Comparison of ENCODE assay signal across 22 cellular contexts in the genomic region with DNA sequence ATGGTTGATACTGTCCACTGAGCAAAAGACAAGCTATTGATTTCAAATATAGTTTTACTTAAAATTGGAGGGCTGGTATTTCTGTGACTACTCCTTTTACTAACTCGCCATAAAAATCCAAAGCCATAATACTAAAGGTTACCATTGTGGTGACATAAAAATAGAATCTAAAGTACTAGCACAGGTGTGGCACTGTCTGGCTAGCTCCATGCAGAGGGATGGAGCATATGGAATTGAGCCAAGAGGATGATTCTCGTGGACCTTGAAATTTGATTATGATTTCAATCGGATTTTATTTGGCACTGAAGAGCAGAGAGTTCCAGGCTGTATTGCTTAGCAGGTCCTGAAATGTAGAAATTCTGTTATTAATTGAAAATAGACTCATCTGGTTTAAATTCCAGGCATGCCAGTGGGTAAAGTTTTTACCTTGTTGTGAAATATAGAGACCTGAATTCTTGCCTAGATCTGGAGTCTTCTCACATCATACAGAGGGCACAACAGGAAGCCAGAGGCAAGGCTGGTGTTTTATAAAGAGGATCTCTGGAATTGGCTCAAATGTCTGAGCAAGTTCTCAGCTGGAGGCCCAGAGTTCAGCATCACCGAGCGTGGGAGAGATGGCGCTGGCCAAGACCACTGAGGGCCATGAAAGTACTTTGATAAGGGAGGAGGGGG. TPM values are rescaled to one million over a fixed set of nuclear protein-coding genes. Genes with fewer than 3 reads are reported as not detected.
DNase-seq lines count a peak whose midpoint lies in the region; ATAC-seq and TF ChIP-seq lines count a peak whose summit lies in the region.
"Had no signal": no experiment of that assay in that cellular context is flagged by ENCODE, and none has a peak within 500 bp of the region (broad histone marks: within the 10 kb centered on the region; RNA-seq: fewer than 3 reads in every experiment).

No MANE protein-coding gene starts in this region.

- peak overlapping the region; percentile 13 for H3K27ac Mint-ChIP-seq in chondrocyte (ENCODE audit: unreplicated experiment)
- H3K27ac Mint-ChIP-seq in activated CD8-positive, alpha-beta T cell treated with anti-CD3 and anti-CD28 coated beads, Interleukin-2, amount 10 ng/mL, durations not matched to agents 7 days and 5 days = no peak overlapping the region
- H3K27ac Mint-ChIP-seq: memory B cell had no signal

- H3K4me3 ChIP-seq in AG10803 (ENCODE audit: low read length) (no peak overlapping the region), muscle layer of colon (ENCODE audit: low read depth in 1 of 2, low read length in 2 of 2) (no peak overlapping the region)
- H3K4me3 ChIP-seq: ascending aorta, uterus had no signal

- peaks cover 14% of the 10 kb centered on the region for H3K27me3 Mint-ChIP-seq in chondrocyte (ENCODE audit: low read depth)
- peaks cover 4% of the 10 kb centered on the region for H3K27me3 Mint-ChIP-seq in activated CD8-positive, alpha-beta T cell treated with anti-CD3 and anti-CD28 coated beads, Interleukin-2, amount 10 ng/mL, durations not matched to agents 7 days and 5 days (ENCODE audit: low read depth)
- H3K27me3 Mint-ChIP-seq: stimulated activated naive CD8-positive, alpha-beta T cell treated with anti-CD3 and anti-CD28 coated beads, Interleukin-15, amount 100 ng/mL, for 72 hours had no signal

- no peaks in the 10 kb centered on the region for H3K27me3 ChIP-seq in muscle layer of colon (ENCODE audit: control insufficient read depth in 1 of 2, insufficient read depth in 2 of 2, low read length in 2 of 2)
- H3K27me3 ChIP-seq: ascending aorta, uterus had no signal

- CTCF ChIA-PET in activated CD8-positive, alpha-beta T cell treated with anti-CD3 and anti-CD28 coated beads, Interleukin-2, amount 10 ng/mL, durations not matched to agents 7 days and 5 days (lab: Charles Lee) = interaction anchor here (1.2 kb wide), 1 partner anchor 14 kb away, joined by 4 read pairs; no protein-coding TSS in a partner anchor

- H3K9me3 Mint-ChIP-seq in chondrocyte (ENCODE audit: low read depth) = no peaks in the 10 kb centered on the region
- H3K9me3 Mint-ChIP-seq in activated CD8-positive, alpha-beta T cell treated with anti-CD3 and anti-CD28 coated beads, Interleukin-2, amount 10 ng/mL, durations not matched to agents 7 days and 5 days (ENCODE audit: insufficient read depth) = no peaks in the 10 kb centered on the region
- H3K9me3 Mint-ChIP-seq: memory B cell; stimulated activated naive CD8-positive, alpha-beta T cell treated with anti-CD3 and anti-CD28 coated beads, Interleukin-15, amount 100 ng/mL, for 72 hours had no signal

- peaks cover 20% of the 10 kb centered on the region for H3K4me1 Mint-ChIP-seq in chondrocyte (ENCODE audit: low read depth)
- H3K4me1 Mint-ChIP-seq in activated CD8-positive, alpha-beta T cell treated with anti-CD3 and anti-CD28 coated beads, Interleukin-2, amount 10 ng/mL, durations not matched to agents 7 days and 5 days (ENCODE audit: low read depth) = peaks cover 43% of the 10 kb centered on the region

- DNase-seq in AG10803 (ENCODE audit: low read depth) (peak; percentile 81), HT1080 (ENCODE audit: low read depth) (peak; percentile 24), chondrocyte (ENCODE audit: low spot score) (no peak), A172 (ENCODE audit: low spot score) (no peak)
- no peak for DNase-seq in activated CD8-positive, alpha-beta memory T cell treated with anti-CD3 and anti-CD28 coated beads, Interleukin-2, amount 50 U/mL, for 48 hours
- DNase-seq in activated CD8-positive, alpha-beta T cell treated with anti-CD3 and anti-CD28 coated beads, Interleukin-2, amount 10 ng/mL, durations not matched to agents 7 days and 5 days = no peak
- DNase-seq: activated CD8-positive, alpha-beta memory T cell treated with anti-CD3 and anti-CD28 coated beads, Interleukin-2, amount 50 U/mL, for 4 hours; activated naive CD4-positive, alpha-beta T cell; Calu3; glutamatergic neuron; NCI-H2029 treated with DMSO at 0.1 percent for 48 hours; NCI-H526; retina; stimulated activated naive CD8-positive, alpha-beta T cell treated with anti-CD3 and anti-CD28 coated beads, Interleukin-15, amount 100 ng/mL, for 72 hours; T1000; uterus had no signal

- TF ChIP-seq CTCF in AG10803 (conservative IDR thresholded peaks at IDR 0.05; ENCODE audit: low read length) = no peak
- no peak for TF ChIP-seq CTCF in chondrocyte (IDR thresholded peaks at IDR 0.05)

- peak overlapping the region; percentile 14 for H3K27ac ChIP-seq in muscle layer of colon (ENCODE audit: low read depth, low read length)
- H3K27ac ChIP-seq: ascending aorta, uterus had no signal

- POLR2A ChIA-PET in activated CD8-positive, alpha-beta T cell treated with anti-CD3 and anti-CD28 coated beads, Interleukin-2, amount 10 ng/mL, durations not matched to agents 7 days and 5 days (lab: Charles Lee) = no interaction called here

- H3K4me1 ChIP-seq in muscle layer of colon (ENCODE audit: insufficient read depth, low read length) = peaks cover 32% of the 10 kb centered on the region
- H3K4me1 ChIP-seq: ascending aorta, uterus had no signal

- H3K9ac ChIP-seq in muscle layer of colon (ENCODE audit: low read length) = no peak overlapping the region

- H3K4me3 Mint-ChIP-seq in chondrocyte (ENCODE audit: unreplicated experiment) = no peak overlapping the region
- no peak overlapping the region for H3K4me3 Mint-ChIP-seq in activated CD8-positive, alpha-beta T cell treated with anti-CD3 and anti-CD28 coated beads, Interleukin-2, amount 10 ng/mL, durations not matched to agents 7 days and 5 days
- H3K4me3 Mint-ChIP-seq: memory B cell; stimulated activated naive CD8-positive, alpha-beta T cell treated with anti-CD3 and anti-CD28 coated beads, Interleukin-15, amount 100 ng/mL, for 72 hours had no signal

- no peaks in the 10 kb centered on the region for H3K9me3 ChIP-seq in muscle layer of colon (ENCODE audit: low read length)
- H3K9me3 ChIP-seq: ascending aorta, uterus had no signal

- ATAC-seq in HG03378 (IDR thresholded peaks at IDR 0.05; ENCODE audit: unreplicated experiment) = no peak
- no peak for ATAC-seq in activated CD8-positive, alpha-beta T cell treated with anti-CD3 and anti-CD28 coated beads, Interleukin-2, amount 10 ng/mL, durations not matched to agents 7 days and 5 days
- ATAC-seq: stimulated activated naive CD8-positive, alpha-beta T cell treated with anti-CD3 and anti-CD28 coated beads, Interleukin-15, amount 100 ng/mL, for 72 hours had no signal

- H3K36me3 ChIP-seq in muscle layer of colon (ENCODE audit: insufficient read depth, low read length) = no peaks in the 10 kb centered on the region
- H3K36me3 ChIP-seq: ascending aorta, uterus had no signal

- H3K36me3 Mint-ChIP-seq in chondrocyte (ENCODE audit: low read depth) = no peaks in the 10 kb centered on the region
- H3K36me3 Mint-ChIP-seq in activated CD8-positive, alpha-beta T cell treated with anti-CD3 and anti-CD28 coated beads, Interleukin-2, amount 10 ng/mL, durations not matched to agents 7 days and 5 days (ENCODE audit: low read depth) = no peaks in the 10 kb centered on the region
- H3K36me3 Mint-ChIP-seq: memory B cell had no signal

RNA-seq across cellular contexts. Expression of a gene that starts 29.9 kb away (rescaled TPM):
- 44.1 and 65.8 TPM in 2 replicates for total RNA-seq in HT1080 (2014; rRNA removed; shearing (Covaris generic))
- 110 and 115 TPM in 2 replicates for polyA plus RNA-seq in HT1080 (2015; cell fraction: cytosol; rRNA removed)
- 114 and 158 TPM in 2 replicates for polyA plus RNA-seq in HT1080 (2015; cell fraction: nucleus; rRNA removed)
- 60.3 to 69.6 TPM (median 62.7 TPM) in 3 replicates for total RNA-seq in chondrocyte
- total RNA-seq in A172 (2014; rRNA removed; shearing (Covaris generic)) = 128 and 363 TPM in 2 replicates
- 10 to 100 TPM; 61.2 to 65.0 TPM for total RNA-seq in activated CD8-positive, alpha-beta T cell treated with anti-CD3 and anti-CD28 coated beads, Interleukin-2, amount 10 ng/mL, durations not matched to agents 7 days and 5 days

RNA-seq across cellular contexts. Expression of a gene that starts 58.1 kb away (rescaled TPM):
- total RNA-seq in HT1080 (2014; rRNA removed; shearing (Covaris generic)) = not detected in 2 replicates
- polyA plus RNA-seq in HT1080 (2015; cell fraction: cytosol; rRNA removed) = not detected in 2 replicates
- not detected in 2 replicates for polyA plus RNA-seq in HT1080 (2015; cell fraction: nucleus; rRNA removed)
- total RNA-seq in chondrocyte = not detected in 3 replicates
- not detected in 2 replicates for total RNA-seq in A172 (2014; rRNA removed; shearing (Covaris generic))
- not detected for total RNA-seq in activated CD8-positive, alpha-beta T cell treated with anti-CD3 and anti-CD28 coated beads, Interleukin-2, amount 10 ng/mL, durations not matched to agents 7 days and 5 days
- total RNA-seq: Calu3, dermis microvascular lymphatic vessel endothelial cell had no signal
- polyA plus RNA-seq: neural cell had no signal

Comparison
In these comparisons a context has a peak if more than half of its experiments do, and no peak if none do; other contexts are left out.
1. DNase-seq: peak in AG10803 (single experiment) and HT1080 (single experiment); none in chondrocyte (single experiment), A172 (single experiment), activated CD8-positive, alpha-beta memory T cell treated with anti-CD3 and anti-CD28 coated beads, Interleukin-2, amount 50 U/mL, for 48 hours (single experiment) and activated CD8-positive, alpha-beta T cell treated with anti-CD3 and anti-CD28 coated beads, Interleukin-2, amount 10 ng/mL, durations not matched to agents 7 days and 5 days (single experiment).